Comparison of ENCODE assay signal across 11 cellular contexts in genomic region chr16:17474037-17474436, GRCh38. TPM values are rescaled to one million over a fixed set of nuclear protein-coding genes. Genes with fewer than 3 reads are reported as not detected.
DNase-seq lines count a peak whose midpoint lies in the region; ATAC-seq and TF ChIP-seq lines count a peak whose summit lies in the region.
"Had no signal": no experiment of that assay in that cellular context is flagged by ENCODE, and none has a peak within 500 bp of the region (broad histone marks: within the 10 kb centered on the region; RNA-seq: fewer than 3 reads in every experiment).

No MANE protein-coding gene starts in this region.

- ATAC-seq in activated B cell treated with CpG ODN at 0.5 μM for 24 hours (ENCODE audit: low read depth) (no peak), mucosa of descending colon (no peak), HG02678 (IDR thresholded peaks at IDR 0.05; ENCODE audit: unreplicated experiment) (no peak)

- no peaks in the 10 kb centered on the region for H3K79me2 ChIP-seq in mammary epithelial cell (ENCODE audit: insufficient read depth, low read length)

- peaks cover 0 to 2% of the 10 kb centered on the region in 2 donors for H3K27me3 Mint-ChIP-seq in CD4-positive, alpha-beta memory T cell
- H3K27me3 Mint-ChIP-seq in activated B cell treated with CpG ODN at 0.5 μM for 24 hours = peaks cover 7% of the 10 kb centered on the region
- peaks cover 11% of the 10 kb centered on the region for H3K27me3 Mint-ChIP-seq in mesothelial cell of epicardium (ENCODE audit: low read depth)

- no peak overlapping the region for H2AFZ ChIP-seq in mammary epithelial cell (ENCODE audit: low read depth, low read length)

- peak overlapping the region in 5 of 8 donors; percentile 30 to 65 (median 44) for H3K4me3 Mint-ChIP-seq in CD4-positive, alpha-beta memory T cell
- peak overlapping the region; percentile 68 for H3K4me3 Mint-ChIP-seq in activated B cell treated with CpG ODN at 0.5 μM for 24 hours
- H3K4me3 Mint-ChIP-seq in mesothelial cell of epicardium = no peak overlapping the region

- H3K27me3 ChIP-seq in CD4-positive, alpha-beta memory T cell (ENCODE audit: insufficient read depth, low read length) = no peaks in the 10 kb centered on the region
- no peaks in the 10 kb centered on the region for H3K27me3 ChIP-seq in HL-60 (ENCODE audit: insufficient read depth, poor library complexity, severe bottlenecking)
- no peaks in the 10 kb centered on the region for H3K27me3 ChIP-seq in mammary epithelial cell (ENCODE audit: insufficient read depth, low read length)
- H3K27me3 ChIP-seq: uterus had no signal

- CTCF ChIA-PET in CD4-positive, alpha-beta memory T cell (lab: Charles Lee; ENCODE audit: partially characterized antibody) = interaction anchor here (1.0 to 2.1 kb wide), 6 partner anchors 57 to 612 kb away, joined by 3 to 9 read pairs (median 3); no protein-coding TSS in a partner anchor
- CTCF ChIA-PET in activated B cell treated with CpG ODN at 0.5 μM for 24 hours (lab: Charles Lee) (interaction anchor here (1.3 to 1.9 kb wide), 3 partner anchors 57 to 280 kb away, joined by 5 to 13 read pairs (median 7); no protein-coding TSS in a partner anchor), mammary epithelial cell (lab: Charles Lee; ENCODE audit: low non-redundant PET) (interaction anchor here (1.1 kb wide), 1 partner anchor 105 kb away, joined by 7 read pairs; no protein-coding TSS in a partner anchor)

- peaks cover 0 to 3% (median 0%) of the 10 kb centered on the region in 8 donors for H3K9me3 Mint-ChIP-seq in CD4-positive, alpha-beta memory T cell
- H3K9me3 Mint-ChIP-seq in activated B cell treated with CpG ODN at 0.5 μM for 24 hours (no peaks in the 10 kb centered on the region), mesothelial cell of epicardium (no peaks in the 10 kb centered on the region)

- TF ChIP-seq CTCF in HL-60 (IDR thresholded peaks at IDR 0.05; ENCODE audit: insufficient read depth, low read length) = no peak
- TF ChIP-seq CTCF in activated B cell treated with CpG ODN at 0.5 μM for 24 hours (IDR thresholded peaks at IDR 0.05) = no peak
- TF ChIP-seq CTCF in mesothelial cell of epicardium (IDR thresholded peaks at IDR 0.05; ENCODE audit: unreplicated experiment) = no peak
- no peak for TF ChIP-seq CTCF in mucosa of descending colon (IDR thresholded peaks at IDR 0.05)
- no peak for TF ChIP-seq CTCF in mammary epithelial cell (conservative IDR thresholded peaks at IDR 0.05 in 1 of 2, IDR thresholded peaks at IDR 0.05 in 1 of 2; ENCODE audit: extremely low read depth in 1 of 2, insufficient read depth in 1 of 2, low read depth in 1 of 2, low read length in 2 of 2)

- no peaks in the 10 kb centered on the region for H3K36me3 ChIP-seq in CD4-positive, alpha-beta memory T cell (ENCODE audit: insufficient read depth, low read length)
- H3K36me3 ChIP-seq in mucosa of descending colon (ENCODE audit: low read depth) (no peaks in the 10 kb centered on the region), mammary epithelial cell (ENCODE audit: insufficient read depth, low read length) (no peaks in the 10 kb centered on the region)
- H3K36me3 ChIP-seq: uterus had no signal

- POLR2A ChIA-PET in CD4-positive, alpha-beta memory T cell (lab: Charles Lee; ENCODE audit: partially characterized antibody) = interaction anchor here (0.9 to 1.1 kb wide), 2 partner anchors 58 to 110 kb away, joined by 3 read pairs; no protein-coding TSS in a partner anchor
- POLR2A ChIA-PET in activated B cell treated with CpG ODN at 0.5 μM for 24 hours (lab: Charles Lee) = interaction anchor here (0.6 to 1.2 kb wide), 3 partner anchors 25 to 108 kb away, joined by 4 to 6 read pairs (median 4); no protein-coding TSS in a partner anchor

- no peak overlapping the region for H3K4me3 ChIP-seq in CD4-positive, alpha-beta memory T cell (ENCODE audit: low read length in 2 of 2)
- H3K4me3 ChIP-seq in HL-60 (replicated peaks; ENCODE audit: insufficient read depth, low read length) (no peak overlapping the region), mucosa of descending colon (no peak overlapping the region), mammary epithelial cell (replicated peaks in 1 of 3; ENCODE audit: insufficient read depth in 1 of 3, low read depth in 2 of 3, low read length in 3 of 3) (no peak overlapping the region)
- H3K4me3 ChIP-seq: uterus had no signal

- WGBS in mammary epithelial cell (ENCODE audit: low coverage, missing lambda C conversion rate) = 47% methylated on average over 4 of the region's 4 CpGs

- no peak for DNase-seq in CD4-positive, alpha-beta memory T cell
- peak in 1 of 2 experiments; percentile 63 for DNase-seq in HL-60 (ENCODE audit: low read depth in 1 of 2, low spot score in 1 of 2)
- DNase-seq in activated B cell treated with CpG ODN at 0.5 μM for 24 hours = no peak
- DNase-seq in mesothelial cell of epicardium (ENCODE audit: low spot score in 2 of 2, unreplicated experiment in 2 of 2) = no peak
- DNase-seq in mucosa of descending colon = no peak
- DNase-seq in stimulated activated CD4-positive, alpha-beta T cell treated with anti-CD3 and anti-CD28 coated beads, Interleukin-12 subunit alpha, Interleukin-12 subunit beta, amount 100 ng/mL, for 4 hours = no peak
- DNase-seq in mammary epithelial cell = no peak
- DNase-seq: NCI-H1092 treated with DMSO at 0.1 percent for 48 hours had no signal

- no peaks in the 10 kb centered on the region for H3K9me3 ChIP-seq in CD4-positive, alpha-beta memory T cell (ENCODE audit: control insufficient read depth in 1 of 2, low read length in 2 of 2)
- H3K9me3 ChIP-seq in mucosa of descending colon = no peaks in the 10 kb centered on the region
- H3K9me3 ChIP-seq in mammary epithelial cell (replicated peaks; ENCODE audit: insufficient read depth, low read length) = no peaks in the 10 kb centered on the region
- H3K9me3 ChIP-seq: uterus had no signal

- H3K36me3 Mint-ChIP-seq in CD4-positive, alpha-beta memory T cell = peaks cover 0 to 6% of the 10 kb centered on the region in 2 donors
- no peaks in the 10 kb centered on the region for H3K36me3 Mint-ChIP-seq in activated B cell treated with CpG ODN at 0.5 μM for 24 hours (ENCODE audit: low read depth)
- no peaks in the 10 kb centered on the region for H3K36me3 Mint-ChIP-seq in mesothelial cell of epicardium

- peak overlapping the region; percentile 1 to 92 (median 65) for H3K27ac Mint-ChIP-seq in CD4-positive, alpha-beta memory T cell
- peak overlapping the region; percentile 50 for H3K27ac Mint-ChIP-seq in activated B cell treated with CpG ODN at 0.5 μM for 24 hours
- H3K27ac Mint-ChIP-seq in mesothelial cell of epicardium = peak overlapping the region; percentile 32

- H3K27ac ChIP-seq in CD4-positive, alpha-beta memory T cell (ENCODE audit: low read depth, low read length) = no peak overlapping the region
- peak overlapping the region; percentile 12; the same call in 1 of the 2 replicates for H3K27ac ChIP-seq in HL-60 (replicated peaks)
- no peak overlapping the region for H3K27ac ChIP-seq in mammary epithelial cell (ENCODE audit: insufficient read depth, low read depth, low read length)
- H3K27ac ChIP-seq: epithelial cell of prostate, uterus had no signal

- H4K20me1 ChIP-seq in mammary epithelial cell (ENCODE audit: insufficient read depth, low read length) = no peaks in the 10 kb centered on the region

- H3K4me1 ChIP-seq in CD4-positive, alpha-beta memory T cell (ENCODE audit: insufficient read depth, low read length) = peaks cover 28% of the 10 kb centered on the region
- peaks cover 15% of the 10 kb centered on the region for H3K4me1 ChIP-seq in mucosa of descending colon (ENCODE audit: low read depth)
- peaks cover 19% of the 10 kb centered on the region for H3K4me1 ChIP-seq in mammary epithelial cell (ENCODE audit: insufficient read depth, low read length)
- H3K4me1 ChIP-seq: uterus had no signal

- intact Hi-C loops in CD4-positive, alpha-beta memory T cell (cut with micrococcal nuclease) = loop anchor here (5.0 kb wide), 1 partner anchor 612 kb away; no protein-coding TSS in a partner anchor
- intact Hi-C loops in activated B cell treated with CpG ODN at 0.5 μM for 24 hours (cut with micrococcal nuclease) = loop anchor here (5.0 kb wide), 3 partner anchors 217 to 402 kb away; no protein-coding TSS in a partner anchor
- intact Hi-C loops in mucosa of descending colon (cut with DNase I, micrococcal nuclease) = no loop called here
- intact Hi-C loops in mammary epithelial cell (cut with micrococcal nuclease) = loop anchor here (10.0 kb wide), 3 partner anchors 301 to 609 kb away; no protein-coding TSS in a partner anchor

- H3K9ac ChIP-seq in mammary epithelial cell (ENCODE audit: insufficient read depth, low read length) = no peak overlapping the region

- BruUV-seq in mammary epithelial cell (replicated peaks; lab: Mats Ljungman, UMichigan) = no TSS peak

- in situ Hi-C loops in mammary epithelial cell (cut with MboI; ENCODE audit: low sequenced_read_pairs in 2 of 2) = loop anchor here in 1 of 2 donors (5.0 kb wide), 1 partner anchor 78 kb away; no protein-coding TSS in a partner anchor

- H3K4me1 Mint-ChIP-seq in CD4-positive, alpha-beta memory T cell = peaks cover 22 to 56% (median 28%) of the 10 kb centered on the region in 4 donors
- H3K4me1 Mint-ChIP-seq in activated B cell treated with CpG ODN at 0.5 μM for 24 hours (peaks cover 49% of the 10 kb centered on the region), mesothelial cell of epicardium (peaks cover 17% of the 10 kb centered on the region)

- no peak overlapping the region for H3K4me2 ChIP-seq in mammary epithelial cell (ENCODE audit: insufficient read depth, low read depth, low read length)

- dilution Hi-C loops in mammary epithelial cell (cut with HindIII; ENCODE audit: low sequenced_read_pairs) = loop anchor here (10.0 kb wide), 1 partner anchor 61 kb away; no protein-coding TSS in a partner anchor

RNA-seq across cellular contexts. Expression of gene XYLT1, which starts 3.3 kb away (rescaled TPM):
- 10 to 100 TPM; 46.3 to 48.5 TPM for total RNA-seq in CD4-positive, alpha-beta memory T cell
- 1 to 10 TPM; 1.4 to 2.8 TPM for polyA plus RNA-seq in CD4-positive, alpha-beta memory T cell
- 14.9 and 17.0 TPM in 2 replicates for total RNA-seq in activated B cell treated with CpG ODN at 0.5 μM for 24 hours
- total RNA-seq in mesothelial cell of epicardium = 11.8 to 15.2 TPM (median 13.0 TPM) in 3 replicates
- total RNA-seq in mucosa of descending colon = 10 to 100 TPM; 23.1 to 44.0 (median 34.1) TPM
- 10 to 100 TPM in 1 of 2 donors, 1 to 10 TPM in 1; 3.5 to 16.7 TPM for total RNA-seq in mammary epithelial cell
- polyA plus RNA-seq in mammary epithelial cell = 5.2 TPM
- polyA minus RNA-seq in mammary epithelial cell = 14.6 TPM

Comparison
In these comparisons a context has a peak if more than half of its experiments do, and no peak if none do; other contexts are left out.
1. intact Hi-C loops: an anchor here in CD4-positive, alpha-beta memory T cell (5.0 kb wide), activated B cell treated with CpG ODN at 0.5 μM for 24 hours (5.0 kb wide) and mammary epithelial cell (10.0 kb wide); none called in mucosa of descending colon.